8 cellular contexts compared by ENCODE assay signal in the genomic region with DNA sequence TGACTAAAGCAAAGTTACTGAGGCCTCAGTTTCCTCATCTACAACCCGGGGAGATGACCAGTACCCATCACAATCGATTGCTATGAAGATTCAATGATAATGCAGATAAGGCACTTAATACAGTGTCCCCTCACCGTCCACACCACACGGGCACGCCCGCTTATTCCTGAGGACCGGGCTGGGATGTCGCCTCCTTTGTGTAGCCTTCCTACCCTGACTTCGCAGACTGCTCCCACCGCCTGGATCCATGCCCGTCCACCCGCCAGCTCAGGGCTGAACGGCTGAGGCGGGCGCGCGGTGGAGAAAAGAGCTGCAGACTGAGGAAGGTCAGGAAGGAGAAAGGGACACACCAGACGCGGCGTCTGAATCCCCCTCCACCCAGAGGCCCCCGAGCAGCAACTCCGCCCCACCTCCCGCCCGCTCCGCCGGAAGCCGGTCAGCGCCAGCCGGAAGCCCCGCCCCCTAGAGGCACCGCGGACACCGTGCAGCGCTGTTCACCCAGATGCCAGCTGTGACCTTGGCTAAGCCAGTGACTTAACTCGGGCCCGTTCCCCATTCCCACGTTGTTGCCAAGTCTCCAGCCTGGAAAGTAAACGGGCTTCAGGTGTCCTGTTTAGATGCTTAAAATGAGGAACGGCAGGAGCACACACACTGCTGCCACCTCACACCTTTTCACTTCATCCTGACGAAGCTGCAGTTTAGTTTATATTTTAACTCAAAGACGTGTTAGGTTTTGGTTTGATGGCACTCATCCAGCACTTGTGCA.
DNase-seq lines count a peak whose midpoint lies in the region; ATAC-seq and TF ChIP-seq lines count a peak whose summit lies in the region.

Gene KRABD2 (minus strand): TSS at position 403 of the 766 bp plus-strand sequence.

- H3K4me3 Mint-ChIP-seq in activated CD8-positive, alpha-beta T cell treated with anti-CD3 and anti-CD28 coated beads, Interleukin-2, amount 10 ng/mL, durations not matched to agents 7 days and 5 days, result peak within 1 kb of the TSS; percentile 90

- no peaks in the 10 kb centered on the region for H3K27me3 Mint-ChIP-seq in activated CD8-positive, alpha-beta T cell treated with anti-CD3 and anti-CD28 coated beads, Interleukin-2, amount 10 ng/mL, durations not matched to agents 7 days and 5 days (ENCODE audit: low read depth)

- CTCF ChIA-PET in activated CD8-positive, alpha-beta T cell treated with anti-CD3 and anti-CD28 coated beads, Interleukin-2, amount 10 ng/mL, durations not matched to agents 7 days and 5 days (lab: Charles Lee), result interaction anchor here (0.8 to 3.1 kb wide), 21 partner anchors 10 to 369 kb away, joined by 3 to 21 read pairs (median 5); partner anchors contain the start of genes ALOXE3, CTC1 and SLC25A35

- WGBS in ectodermal cell, 2 experiments, result 13 to 14% methylated on average over 41 of the region's 41 CpGs
- WGBS in lung, 2 donors, result 1 to 2% methylated on average over 41 of the region's 41 CpGs

- H3K4me3 ChIP-seq in ectodermal cell (ENCODE audit: insufficient read depth, low read depth, low read length) (peak within 1 kb of the TSS; percentile 75), lung (peak within 1 kb of the TSS; percentile 66)

- H3K27ac Mint-ChIP-seq in activated CD8-positive, alpha-beta T cell treated with anti-CD3 and anti-CD28 coated beads, Interleukin-2, amount 10 ng/mL, durations not matched to agents 7 days and 5 days, result peak within 1 kb of the TSS; percentile 78

- no peaks in the 10 kb centered on the region for H3K27me3 ChIP-seq in ectodermal cell (ENCODE audit: control insufficient read depth, insufficient read depth, low read length, poor library complexity, severe bottlenecking)
- H3K27me3 ChIP-seq in lung (ENCODE audit: control insufficient read depth, insufficient read depth), result no peaks in the 10 kb centered on the region

- peaks cover 61% of the 10 kb centered on the region for H3K4me1 Mint-ChIP-seq in activated CD8-positive, alpha-beta T cell treated with anti-CD3 and anti-CD28 coated beads, Interleukin-2, amount 10 ng/mL, durations not matched to agents 7 days and 5 days (ENCODE audit: low read depth)

- H3K9me3 ChIP-seq in ectodermal cell (ENCODE audit: control insufficient read depth, low read length) (no peaks in the 10 kb centered on the region), lung (ENCODE audit: control insufficient read depth in 2 of 2, insufficient read depth in 1 of 2, low read length in 1 of 2) (no peaks in the 10 kb centered on the region)

- peak; percentile 97 for DNase-seq in AG20443 (ENCODE audit: low spot score)
- peak; percentile 99 for DNase-seq in NCI-H82 (lab: John Stamatoyannopoulos, UW)
- DNase-seq in activated CD8-positive, alpha-beta T cell treated with anti-CD3 and anti-CD28 coated beads, Interleukin-2, amount 10 ng/mL, durations not matched to agents 7 days and 5 days, result peak; percentile 94
- peak; percentile 90 for DNase-seq in lung (ENCODE audit: low spot score)
- peak; percentile 72 to 89 (median 75) for DNase-seq in stimulated activated CD4-positive, alpha-beta T cell treated with anti-CD3 and anti-CD28 coated beads, TNF-alpha, amount 100 ng/mL, for 1 hour (ENCODE audit: low read depth in 3 of 3, low spot score in 1 of 3)

- H3K4me1 ChIP-seq in ectodermal cell (ENCODE audit: control insufficient read depth, insufficient read depth, low read length), result peaks cover 9% of the 10 kb centered on the region
- peaks cover 12 to 21% of the 10 kb centered on the region in 2 donors for H3K4me1 ChIP-seq in lung (ENCODE audit: control insufficient read depth in 2 of 2, insufficient read depth in 2 of 2, low read length in 2 of 2)

- peaks cover 59% of the 10 kb centered on the region for H3K36me3 Mint-ChIP-seq in activated CD8-positive, alpha-beta T cell treated with anti-CD3 and anti-CD28 coated beads, Interleukin-2, amount 10 ng/mL, durations not matched to agents 7 days and 5 days (ENCODE audit: low read depth)

- peak; percentile 88 for ATAC-seq in HG03520 (IDR thresholded peaks at IDR 0.05; ENCODE audit: unreplicated experiment)
- ATAC-seq in activated CD8-positive, alpha-beta T cell treated with anti-CD3 and anti-CD28 coated beads, Interleukin-2, amount 10 ng/mL, durations not matched to agents 7 days and 5 days, result peak; percentile 97
- peak; percentile 98 for ATAC-seq in lung (ENCODE audit: insufficient read depth, low FRiP score)

- POLR2A ChIA-PET in activated CD8-positive, alpha-beta T cell treated with anti-CD3 and anti-CD28 coated beads, Interleukin-2, amount 10 ng/mL, durations not matched to agents 7 days and 5 days (lab: Charles Lee), result interaction anchor here (0.6 to 1.9 kb wide), 10 partner anchors 14 to 671 kb away, joined by 3 to 10 read pairs (median 4); partner anchors contain the start of genes CTC1 and SLC25A35

- peak; percentile 82 for TF ChIP-seq POLR2A in GM19099 (IDR thresholded peaks at IDR 0.05; ENCODE audit: extremely low read depth, insufficient read length, low read depth)

- peak; percentile 31 for TF ChIP-seq CTCF in lung (IDR thresholded peaks at IDR 0.05; ENCODE audit: control extremely low read depth, extremely low read depth)

- H3K27ac ChIP-seq in ectodermal cell (ENCODE audit: insufficient read depth, low read depth, low read length, poor library complexity, severe bottlenecking) (peak within 1 kb of the TSS; percentile 89), lung (ENCODE audit: low read depth in 1 of 2, low read length in 1 of 2) (peak within 1 kb of the TSS; percentile 89 to 90)

- no peaks in the 10 kb centered on the region for H3K9me3 Mint-ChIP-seq in activated CD8-positive, alpha-beta T cell treated with anti-CD3 and anti-CD28 coated beads, Interleukin-2, amount 10 ng/mL, durations not matched to agents 7 days and 5 days (ENCODE audit: insufficient read depth)

- H3K36me3 ChIP-seq in ectodermal cell (ENCODE audit: control insufficient read depth, insufficient read depth, low read length), result peaks cover 39% of the 10 kb centered on the region
- peaks cover 18 to 33% of the 10 kb centered on the region in 2 donors for H3K36me3 ChIP-seq in lung (ENCODE audit: control insufficient read depth in 2 of 2, insufficient read depth in 2 of 2, low read length in 2 of 2)

Comparison
In these comparisons a context has a peak if more than half of its experiments do, and no peak if none do; other contexts are left out.
1. Peak in every context shown above with its lines: DNase-seq, ATAC-seq, H3K4me3 ChIP-seq and H3K27ac ChIP-seq.